In the genomic region with DNA sequence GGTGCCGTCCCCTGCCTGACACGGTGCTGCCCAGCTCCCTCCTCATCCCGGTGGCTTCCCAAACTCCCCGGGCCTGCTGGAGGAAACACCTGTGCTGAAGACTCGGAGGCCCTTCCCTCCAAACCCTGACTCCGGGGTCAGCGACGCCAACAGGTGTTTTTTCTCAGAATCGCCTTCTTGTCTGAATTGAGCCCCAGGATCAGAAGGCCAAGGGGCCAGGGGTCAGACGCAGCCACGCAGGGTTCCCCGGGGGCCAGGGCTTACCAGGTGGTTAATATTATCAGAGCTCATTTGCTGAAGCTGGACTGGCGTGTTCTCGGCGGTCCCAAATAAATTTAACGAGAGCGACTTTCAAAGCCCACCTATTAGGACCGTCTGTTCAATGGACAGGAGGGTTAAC, we compare ENCODE assay signal across 30 cellular contexts.
"Had no signal": no experiment of that assay in that cellular context is flagged by ENCODE, and none has a peak within 500 bp of the region (broad histone marks: within the 10 kb centered on the region; RNA-seq: fewer than 3 reads in every experiment).

No MANE protein-coding gene starts in this region.

- H3K36me3 ChIP-seq: adrenal gland, ascending aorta, brain microvascular endothelial cell, breast epithelium, cardiac muscle cell had no signal

- DNase-seq: activated effector memory CD4-positive, alpha-beta T cell treated with anti-CD3 and anti-CD28 coated beads, Interleukin-2, amount 50 U/mL, for 16 hours; activated effector memory CD4-positive, alpha-beta T cell treated with Interleukin-2 at 50 U/mL for 16 hours; activated gamma-delta T cell; activated gamma-delta T cell treated with Interleukin-2 at 50 U/mL for 16 hours; activated naive CD4-positive, alpha-beta T cell; activated naive CD4-positive, alpha-beta T cell treated with anti-CD3 and anti-CD28 coated beads for 36 hours; activated naive CD4-positive, alpha-beta T cell treated with anti-CD3 and anti-CD28 coated beads, Interleukin-2, amount 10 ng/mL, durations not matched to agents 7 days and 5 days; activated naive CD4-positive, alpha-beta T cell treated with anti-CD3 and anti-CD28 coated beads, Interleukin-2, amount 50 U/mL, for 16 hours; activated naive CD4-positive, alpha-beta T cell treated with Interleukin-2 at 50 U/mL for 16 hours; activated naive CD8-positive, alpha-beta T cell treated with anti-CD3 and anti-CD28 coated beads for 36 hours; activated naive CD8-positive, alpha-beta T cell treated with anti-CD3 and anti-CD28 coated beads, Interleukin-2, amount 10 ng/mL, durations not matched to agents 7 days and 5 days; activated naive CD8-positive, alpha-beta T cell treated with anti-CD3 and anti-CD28 coated beads, Interleukin-2, amount 50 U/mL, for 24 hours; activated T-cell treated with anti-CD3 and anti-CD28 coated beads, Interleukin-2, amount 50 U/mL, for 1 hour; activated T-cell treated with anti-CD3 and anti-CD28 coated beads, Interleukin-2, amount 50 U/mL, for 24 hours; activated T-cell treated with anti-CD3 and anti-CD28 coated beads, Interleukin-2, amount 50 U/mL, for 4 hours; activated T-cell treated with anti-CD3 and anti-CD28 coated beads, Interleukin-2, amount 50 U/mL, for 48 hours; activated T-cell treated with anti-CD3 and anti-CD28 coated beads, Interleukin-2, amount 50 U/mL, for 72 hours; adrenal gland; amniotic stem cell; amygdala; anterior cingulate cortex; aorta; body of pancreas; brain microvascular endothelial cell; caudate nucleus; central memory CD4-positive, alpha-beta T cell; cerebellar nuclear complex had no signal

- H3K4me3 ChIP-seq: adrenal gland, ascending aorta, body of pancreas, breast epithelium, cardiac muscle cell had no signal

- H3K9me3 ChIP-seq: adrenal gland, ascending aorta, body of pancreas had no signal

- H3K4me1 ChIP-seq: adrenal gland, ascending aorta, body of pancreas, breast epithelium had no signal

- H3K27ac ChIP-seq: adrenal gland, ascending aorta, body of pancreas, brain microvascular endothelial cell, breast epithelium, cardiac muscle cell had no signal

- H3K27me3 ChIP-seq: adrenal gland, ascending aorta, body of pancreas, brain microvascular endothelial cell, cardiac muscle cell had no signal
